In genomic region chr3:51708216-51708845, GRCh38 we compare ENCODE assay signal across 22 cellular contexts. TPM values are rescaled to one million over a fixed set of nuclear protein-coding genes. Genes with fewer than 3 reads are reported as not detected.
DNase-seq lines count a peak whose midpoint lies in the region; ATAC-seq and TF ChIP-seq lines count a peak whose summit lies in the region.
"Had no signal": no experiment of that assay in that cellular context is flagged by ENCODE, and none has a peak within 500 bp of the region (broad histone marks: within the 10 kb centered on the region; RNA-seq: fewer than 3 reads in every experiment).

No MANE protein-coding gene starts in this region.

- H3K9me3 ChIP-seq in sigmoid colon: no peaks in the 10 kb centered on the region
- no peaks in the 10 kb centered on the region for H3K9me3 ChIP-seq in CD8-positive, alpha-beta memory T cell (ENCODE audit: low read length)
- H3K9me3 ChIP-seq: ascending aorta, HAP-1 had no signal

- no peak for TF ChIP-seq POLR2A in sigmoid colon (IDR thresholded peaks at IDR 0.05)

- no peak for ATAC-seq in activated CD4-positive, alpha-beta T cell treated with anti-CD3 and anti-CD28 coated beads for 36 hours
- ATAC-seq: K562 had no signal

- no peak overlapping the region for H3K4me3 ChIP-seq in sigmoid colon
- no peak overlapping the region for H3K4me3 ChIP-seq in CD8-positive, alpha-beta memory T cell (ENCODE audit: low read length)
- H3K4me3 ChIP-seq: ascending aorta, HAP-1, K562 had no signal

- DNase-seq in activated CD4-positive, alpha-beta T cell treated with anti-CD3 and anti-CD28 coated beads for 36 hours: peak; percentile 2
- DNase-seq in activated CD4-positive, alpha-beta T cell treated with anti-CD3 and anti-CD28 coated beads for 4 hours: no peak
- DNase-seq in HuH-7.5 (ENCODE audit: low spot score) (peak; percentile 9), endothelial cell (ENCODE audit: low spot score) (no peak), sigmoid colon (peak; percentile 50), NCI-H226 (no peak), A172 (ENCODE audit: low spot score) (no peak)
- DNase-seq in CD8-positive, alpha-beta memory T cell: no peak
- DNase-seq: activated naive CD4-positive, alpha-beta T cell; CD4-positive, CD25-positive, alpha-beta regulatory T cell; mesendoderm; MV-4-11; NCI-H2081 treated with DMSO at 0.1 percent for 48 hours; NCI-H526 treated with DMSO at 0.1 percent for 48 hours; SIG-M5; T-helper 2 cell had no signal

- POLR2A ChIA-PET in activated CD4-positive, alpha-beta T cell treated with anti-CD3 and anti-CD28 coated beads for 36 hours (lab: Charles Lee): no interaction called here
- POLR2A ChIA-PET in CD8-positive, alpha-beta memory T cell (lab: Charles Lee): no interaction called here

- peaks cover 2% of the 10 kb centered on the region for H3K36me3 Mint-ChIP-seq in activated CD4-positive, alpha-beta T cell treated with anti-CD3 and anti-CD28 coated beads for 36 hours (ENCODE audit: low read depth)
- H3K36me3 Mint-ChIP-seq in endothelial cell (ENCODE audit: low read depth, unreplicated experiment): peaks cover 6% of the 10 kb centered on the region
- peaks cover 0 to 28% (median 3%) of the 10 kb centered on the region in 3 donors for H3K36me3 Mint-ChIP-seq in CD8-positive, alpha-beta memory T cell

- WGBS in sigmoid colon, 2 donors: 70 to 79% methylated on average over 3 of the region's 3 CpGs

- H3K4me1 ChIP-seq in sigmoid colon: peaks cover 0 to 9% (median 6%) of the 10 kb centered on the region in 4 donors
- H3K4me1 ChIP-seq in CD8-positive, alpha-beta memory T cell (ENCODE audit: insufficient read depth, low read length): no peaks in the 10 kb centered on the region
- H3K4me1 ChIP-seq: ascending aorta, HAP-1 had no signal

- H3K27me3 ChIP-seq in sigmoid colon: peaks cover 0 to 2% (median 0%) of the 10 kb centered on the region in 3 donors
- H3K27me3 ChIP-seq in CD8-positive, alpha-beta memory T cell (ENCODE audit: insufficient read depth, low read length, poor library complexity, severe bottlenecking): no peaks in the 10 kb centered on the region
- H3K27me3 ChIP-seq: ascending aorta had no signal

- no peaks in the 10 kb centered on the region for H3K9me3 Mint-ChIP-seq in activated CD4-positive, alpha-beta T cell treated with anti-CD3 and anti-CD28 coated beads for 36 hours (ENCODE audit: low read depth)
- no peaks in the 10 kb centered on the region for H3K9me3 Mint-ChIP-seq in endothelial cell (ENCODE audit: unreplicated experiment)
- H3K9me3 Mint-ChIP-seq in CD8-positive, alpha-beta memory T cell: no peaks in the 10 kb centered on the region

- no peak for TF ChIP-seq CTCF in endothelial cell (IDR thresholded peaks at IDR 0.05; ENCODE audit: unreplicated experiment)
- no peak for TF ChIP-seq CTCF in sigmoid colon (IDR thresholded peaks at IDR 0.05)

- H3K4me1 Mint-ChIP-seq in activated CD4-positive, alpha-beta T cell treated with anti-CD3 and anti-CD28 coated beads for 36 hours: peaks cover 16% of the 10 kb centered on the region
- peaks cover 10% of the 10 kb centered on the region for H3K4me1 Mint-ChIP-seq in endothelial cell (ENCODE audit: unreplicated experiment)
- peaks cover 8 to 37% (median 24%) of the 10 kb centered on the region in 3 donors for H3K4me1 Mint-ChIP-seq in CD8-positive, alpha-beta memory T cell

- CTCF ChIA-PET in activated CD4-positive, alpha-beta T cell treated with anti-CD3 and anti-CD28 coated beads for 36 hours (lab: Charles Lee): no interaction called here
- CTCF ChIA-PET in CD8-positive, alpha-beta memory T cell (lab: Charles Lee): no interaction called here

- TF ChIP-seq EP300 in sigmoid colon (IDR thresholded peaks at IDR 0.05): no peak

- H3K4me3 Mint-ChIP-seq in activated CD4-positive, alpha-beta T cell treated with anti-CD3 and anti-CD28 coated beads for 36 hours: no peak overlapping the region
- H3K4me3 Mint-ChIP-seq in endothelial cell (ENCODE audit: unreplicated experiment): peak overlapping the region; percentile 89
- no peak overlapping the region for H3K4me3 Mint-ChIP-seq in CD8-positive, alpha-beta memory T cell
- H3K4me3 Mint-ChIP-seq: CD4-positive, CD25-positive, alpha-beta regulatory T cell had no signal

- H3K27ac Mint-ChIP-seq in activated CD4-positive, alpha-beta T cell treated with anti-CD3 and anti-CD28 coated beads for 36 hours: no peak overlapping the region
- no peak overlapping the region for H3K27ac Mint-ChIP-seq in endothelial cell (ENCODE audit: unreplicated experiment)
- peak overlapping the region in 3 of 8 donors; percentile 22 to 90 (median 31) for H3K27ac Mint-ChIP-seq in CD8-positive, alpha-beta memory T cell

- intact Hi-C loops in activated CD4-positive, alpha-beta T cell treated with anti-CD3 and anti-CD28 coated beads for 36 hours (cut with DNase I, micrococcal nuclease): no loop called here
- intact Hi-C loops in sigmoid colon (cut with DNase I): no loop called here

- no peaks in the 10 kb centered on the region for H3K27me3 Mint-ChIP-seq in activated CD4-positive, alpha-beta T cell treated with anti-CD3 and anti-CD28 coated beads for 36 hours
- peaks cover 7% of the 10 kb centered on the region for H3K27me3 Mint-ChIP-seq in endothelial cell (ENCODE audit: unreplicated experiment)
- peaks cover 0 to 3% of the 10 kb centered on the region in 2 donors for H3K27me3 Mint-ChIP-seq in CD8-positive, alpha-beta memory T cell
- H3K27me3 Mint-ChIP-seq: CD4-positive, CD25-positive, alpha-beta regulatory T cell had no signal

- no peak overlapping the region for H3K27ac ChIP-seq in sigmoid colon
- H3K27ac ChIP-seq in CD8-positive, alpha-beta memory T cell (ENCODE audit: low read depth, low read length): no peak overlapping the region
- H3K27ac ChIP-seq: ascending aorta, HL-60 had no signal

- peaks cover 4 to 18% (median 8%) of the 10 kb centered on the region in 4 donors for H3K36me3 ChIP-seq in sigmoid colon
- no peaks in the 10 kb centered on the region for H3K36me3 ChIP-seq in CD8-positive, alpha-beta memory T cell (ENCODE audit: insufficient read depth, low read length)
- H3K36me3 ChIP-seq: HAP-1 had no signal

RNA-seq across cellular contexts. Expression of gene GRM2, which starts 1.5 kb away (rescaled TPM):
- total RNA-seq in activated CD4-positive, alpha-beta T cell treated with anti-CD3 and anti-CD28 coated beads for 36 hours: under 1 TPM; 0.27 to 0.47 TPM
- total RNA-seq in endothelial cell (ENCODE audit: unreplicated experiment) (0.97 TPM), sigmoid colon (1 to 10 TPM in 1 of 4 donors, under 1 TPM in 2, not detected in 1; under 0.01 to 1.3 (median 0.14) TPM)
- polyA plus RNA-seq in sigmoid colon: under 1 TPM in 1 of 3 donors, not detected in 2; 0.13 TPM
- total RNA-seq in A172 (2014; rRNA removed; shearing (Covaris generic)): not detected in 2 replicates
- total RNA-seq in CD8-positive, alpha-beta memory T cell: under 1 TPM; 0.59 to 0.62 TPM
- polyA plus RNA-seq in CD8-positive, alpha-beta memory T cell: 0.10 TPM
- total RNA-seq: ascending aorta, Daoy, fibroblast of villous mesenchyme, K562 had no signal
- polyA plus RNA-seq: K562 had no signal

RNA-seq across cellular contexts. Expression of gene TEX264, which starts 37.3 kb away (rescaled TPM):
- 10 to 100 TPM; 35.3 to 37.4 TPM for total RNA-seq in activated CD4-positive, alpha-beta T cell treated with anti-CD3 and anti-CD28 coated beads for 36 hours
- total RNA-seq in endothelial cell (ENCODE audit: unreplicated experiment) (23.8 TPM), sigmoid colon (10 to 100 TPM; 43.2 to 72.4 (median 70.2) TPM)
- 10 to 100 TPM; 23.4 to 79.7 (median 30.7) TPM for polyA plus RNA-seq in sigmoid colon
- 65.4 and 75.5 TPM in 2 replicates for total RNA-seq in A172 (2014; rRNA removed; shearing (Covaris generic))
- total RNA-seq in CD8-positive, alpha-beta memory T cell: 10 to 100 TPM; 48.2 to 52.3 TPM
- 110 TPM for polyA plus RNA-seq in CD8-positive, alpha-beta memory T cell

Comparison
In these comparisons a context has a peak if more than half of its experiments do, and no peak if none do; other contexts are left out.
1. DNase-seq: peak in activated CD4-positive, alpha-beta T cell treated with anti-CD3 and anti-CD28 coated beads for 36 hours (single experiment), HuH-7.5 (single experiment) and sigmoid colon (single experiment); none in activated CD4-positive, alpha-beta T cell treated with anti-CD3 and anti-CD28 coated beads for 4 hours (0 of 2), endothelial cell (single experiment), NCI-H226 (single experiment), A172 (single experiment) and CD8-positive, alpha-beta memory T cell (0 of 5).